ENCODE assay signal across 10 cellular contexts in the genomic region with DNA sequence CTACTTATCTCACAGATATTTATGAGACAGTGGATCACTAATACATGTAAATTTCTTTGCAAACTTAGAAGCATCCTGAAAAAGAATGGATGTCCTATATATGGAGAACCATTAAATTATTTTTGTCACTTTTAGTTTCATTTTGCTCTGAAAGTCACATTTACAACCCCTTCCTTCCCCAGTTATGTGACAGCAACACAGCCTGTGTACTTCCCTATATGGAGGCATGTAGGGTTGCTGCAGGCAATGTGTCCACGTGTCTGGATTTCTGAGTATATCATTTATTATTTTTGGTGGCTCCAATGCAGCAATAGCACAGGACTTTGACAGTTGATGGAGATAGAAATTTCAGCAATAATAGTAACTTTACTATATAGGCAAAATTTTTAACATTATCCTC.
DNase-seq lines count a peak whose midpoint lies in the region; ATAC-seq and TF ChIP-seq lines count a peak whose summit lies in the region.
"Had no signal": no experiment of that assay in that cellular context is flagged by ENCODE, and none has a peak within 500 bp of the region (broad histone marks: within the 10 kb centered on the region; RNA-seq: fewer than 3 reads in every experiment).

No MANE protein-coding gene starts in this region.

- H3K27me3 ChIP-seq in colonic mucosa (no peaks in the 10 kb centered on the region), tibial artery (no peaks in the 10 kb centered on the region)

- TF ChIP-seq CTCF in colonic mucosa (IDR thresholded peaks at IDR 0.05) = no peak
- TF ChIP-seq CTCF in tibial artery (IDR thresholded peaks at IDR 0.05) = no peak

- ATAC-seq in GM18867 (IDR thresholded peaks at IDR 0.05; ENCODE audit: unreplicated experiment) (peak; percentile 94), GM21786 (IDR thresholded peaks at IDR 0.05; ENCODE audit: unreplicated experiment) (peak; percentile 94), HG03575 (IDR thresholded peaks at IDR 0.05; ENCODE audit: extremely low read depth, insufficient number of reproducible peaks, low FRiP score, unreplicated experiment) (peak; percentile 77)

- DNase-seq in midbrain (lab: John Stamatoyannopoulos, UW) (peak; percentile 2), colonic mucosa (no peak), tibial artery (no peak), RKO (ENCODE audit: low spot score) (no peak)
- no peak for DNase-seq in activated CD4-positive, alpha-beta T cell treated with anti-CD3 and anti-CD28 coated beads for 48 hours
- DNase-seq: NCI-H526 had no signal

- H3K9ac ChIP-seq in colonic mucosa (ENCODE audit: low read depth in 2 of 2, low read length in 2 of 2) = no peak overlapping the region

- no peaks in the 10 kb centered on the region for H3K9me3 ChIP-seq in colonic mucosa
- no peaks in the 10 kb centered on the region for H3K9me3 ChIP-seq in tibial artery

- H3K4me1 ChIP-seq in colonic mucosa (no peaks in the 10 kb centered on the region), tibial artery (no peaks in the 10 kb centered on the region)

- H3K27ac ChIP-seq in colonic mucosa (no peak overlapping the region), tibial artery (no peak overlapping the region)
- H3K27ac ChIP-seq: epithelial cell of prostate had no signal

- intact Hi-C loops in colonic mucosa (cut with DNase I) = no loop called here
- intact Hi-C loops in tibial artery (cut with DNase I; ENCODE audit: low total_unique reads) = no loop called here

- H3K4me3 ChIP-seq in colonic mucosa (no peak overlapping the region), tibial artery (no peak overlapping the region)

- H3K36me3 ChIP-seq in colonic mucosa (no peaks in the 10 kb centered on the region), tibial artery (no peaks in the 10 kb centered on the region)
